In genomic region chr3:102181202-102181920, GRCh38 we compare ENCODE assay signal across 9 cellular contexts.
DNase-seq lines count a peak whose midpoint lies in the region; TF ChIP-seq lines count a peak whose summit lies in the region.
"Had no signal": no experiment of that assay in that cellular context is flagged by ENCODE, and none has a peak within 500 bp of the region (broad histone marks: within the 10 kb centered on the region; RNA-seq: fewer than 3 reads in every experiment).

No MANE protein-coding gene starts in this region.

- H3K27me3 ChIP-seq in adipocyte (replicated peaks; ENCODE audit: control insufficient read depth, insufficient read depth, low read length), result no peaks in the 10 kb centered on the region
- no peaks in the 10 kb centered on the region for H3K27me3 ChIP-seq in left ventricle myocardium inferior (ENCODE audit: low read depth)
- no peaks in the 10 kb centered on the region for H3K27me3 ChIP-seq in skeletal muscle tissue (ENCODE audit: control insufficient read depth in 3 of 3, insufficient read depth in 3 of 3, low read length in 3 of 3)

- H3K4me1 ChIP-seq in adipocyte (ENCODE audit: control insufficient read depth, insufficient read depth, low read length) (peaks cover 35% of the 10 kb centered on the region), left ventricle myocardium inferior (peaks cover 48% of the 10 kb centered on the region), skeletal muscle tissue (ENCODE audit: control insufficient read depth in 3 of 3, insufficient read depth in 3 of 3, low read length in 3 of 3) (peaks cover 7 to 23% (median 15%) of the 10 kb centered on the region in 3 donors)

- H3K9ac ChIP-seq in adipocyte (ENCODE audit: low read length) (peak overlapping the region; percentile 84), skeletal muscle tissue (ENCODE audit: low read depth in 1 of 3, low read length in 3 of 3) (no peak overlapping the region)

- DNase-seq in EL, result peak; percentile 80
- DNase-seq in adipocyte (ENCODE audit: low read depth), result peak; percentile 86
- no peak for DNase-seq in left ventricle myocardium inferior
- no peak for DNase-seq in activated T-cell treated with anti-CD3 and anti-CD28 coated beads, Interleukin-2, amount 50 U/mL, for 1 hour
- no peak for DNase-seq in anterior cingulate cortex (lab: John Stamatoyannopoulos, UW)
- DNase-seq in stimulated activated naive CD4-positive, alpha-beta T cell treated with Interleukin-2 at 50 U/mL for 16 hours (lab: John Stamatoyannopoulos, UW), result no peak
- DNase-seq in activated gamma-delta T cell treated with Interleukin-2 at 50 U/mL for 16 hours, result no peak
- DNase-seq: NCI-H524 had no signal

- H3K36me3 ChIP-seq in adipocyte (ENCODE audit: control insufficient read depth, insufficient read depth, low read length, severe bottlenecking) (no peaks in the 10 kb centered on the region), left ventricle myocardium inferior (no peaks in the 10 kb centered on the region), skeletal muscle tissue (ENCODE audit: control insufficient read depth in 3 of 3, insufficient read depth in 3 of 3, low read length in 3 of 3) (no peaks in the 10 kb centered on the region)

- TF ChIP-seq CTCF in left ventricle myocardium inferior (IDR thresholded peaks at IDR 0.05; ENCODE audit: borderline replicate concordance), result no peak

- H3K4me3 ChIP-seq in adipocyte (ENCODE audit: low read length), result peak overlapping the region; percentile 66
- H3K4me3 ChIP-seq in left ventricle myocardium inferior, result no peak overlapping the region
- H3K4me3 ChIP-seq in skeletal muscle tissue (ENCODE audit: low read length in 3 of 3), result no peak overlapping the region

- intact Hi-C loops in left ventricle myocardium inferior (cut with micrococcal nuclease), result no loop called here

- no peaks in the 10 kb centered on the region for H3K9me3 ChIP-seq in adipocyte (ENCODE audit: control insufficient read depth, low read length)
- no peaks in the 10 kb centered on the region for H3K9me3 ChIP-seq in left ventricle myocardium inferior (replicated peaks)
- no peaks in the 10 kb centered on the region for H3K9me3 ChIP-seq in skeletal muscle tissue (ENCODE audit: control insufficient read depth in 3 of 3, low read length in 3 of 3)

- H3K27ac ChIP-seq in left ventricle myocardium inferior (replicated peaks) (peak overlapping the region; percentile 81), skeletal muscle tissue (ENCODE audit: low read depth, low read length) (peak overlapping the region; percentile 70)

Comparison
In these comparisons a context has a peak if more than half of its experiments do, and no peak if none do; other contexts are left out.
1. DNase-seq: peak in EL (single experiment) and adipocyte (single experiment); none in left ventricle myocardium inferior (single experiment), activated T-cell treated with anti-CD3 and anti-CD28 coated beads, Interleukin-2, amount 50 U/mL, for 1 hour (single experiment), anterior cingulate cortex (0 of 58), stimulated activated naive CD4-positive, alpha-beta T cell treated with Interleukin-2 at 50 U/mL for 16 hours (single experiment) and activated gamma-delta T cell treated with Interleukin-2 at 50 U/mL for 16 hours (single experiment).